ENCODE assay signal across 2 cellular contexts in genomic region chr18:11577271-11578112, GRCh38.
TF ChIP-seq lines count a peak whose summit lies in the region.

No MANE protein-coding gene starts in this region.

TF ChIP-seq in A549, 52 proteins besides CTCF, POLR2A, EP300 and RAD21:
- TF ChIP-seq EHF (CRISPR knock-in tag; IDR thresholded peaks at IDR 0.05) (no peak), FOSL2 (IDR thresholded peaks at IDR 0.05) (no peak), FOSL2 (CRISPR knock-in tag; IDR thresholded peaks at IDR 0.05) (0 out of 2 replicates have a peak, but pooled peaks have one; percentile 24), ELK1 (IDR thresholded peaks at IDR 0.05; ENCODE audit: low read depth, low read length) (no peak), TFCP2L1 (CRISPR knock-in tag; IDR thresholded peaks at IDR 0.05) (no peak), SMC3 (IDR thresholded peaks at IDR 0.05) (no peak)
TF ChIP-seq in A549: peak in this region for 1.

TF ChIP-seq in endothelial cell of umbilical vein, 7 proteins besides CTCF, POLR2A, EP300 and RAD21:
- TF ChIP-seq GATA2 (IDR thresholded peaks at IDR 0.05; ENCODE audit: insufficient read depth, insufficient read length, low read depth, low read length) (no peak), POLR2AphosphoS5 (IDR thresholded peaks at IDR 0.05; ENCODE audit: insufficient read depth, low read depth, low read length) (no peak), MYC (IDR thresholded peaks at IDR 0.05; ENCODE audit: low read depth, low read length) (no peak), EZH2 (IDR thresholded peaks at IDR 0.05; ENCODE audit: borderline replicate concordance, low read depth, low read length, severe bottlenecking) (no peak), JUN (IDR thresholded peaks at IDR 0.05; ENCODE audit: borderline replicate concordance, insufficient read depth, insufficient read length, low read depth) (no peak)
- TF ChIP-seq, protein P1, sequence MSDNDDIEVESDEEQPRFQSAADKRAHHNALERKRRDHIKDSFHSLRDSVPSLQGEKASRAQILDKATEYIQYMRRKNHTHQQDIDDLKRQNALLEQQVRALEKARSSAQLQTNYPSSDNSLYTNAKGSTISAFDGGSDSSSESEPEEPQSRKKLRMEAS (IDR thresholded peaks at IDR 0.05; ENCODE audit: insufficient read depth, insufficient read length), result no peak
